ENCODE assay signal across 8 cellular contexts in the genomic region with DNA sequence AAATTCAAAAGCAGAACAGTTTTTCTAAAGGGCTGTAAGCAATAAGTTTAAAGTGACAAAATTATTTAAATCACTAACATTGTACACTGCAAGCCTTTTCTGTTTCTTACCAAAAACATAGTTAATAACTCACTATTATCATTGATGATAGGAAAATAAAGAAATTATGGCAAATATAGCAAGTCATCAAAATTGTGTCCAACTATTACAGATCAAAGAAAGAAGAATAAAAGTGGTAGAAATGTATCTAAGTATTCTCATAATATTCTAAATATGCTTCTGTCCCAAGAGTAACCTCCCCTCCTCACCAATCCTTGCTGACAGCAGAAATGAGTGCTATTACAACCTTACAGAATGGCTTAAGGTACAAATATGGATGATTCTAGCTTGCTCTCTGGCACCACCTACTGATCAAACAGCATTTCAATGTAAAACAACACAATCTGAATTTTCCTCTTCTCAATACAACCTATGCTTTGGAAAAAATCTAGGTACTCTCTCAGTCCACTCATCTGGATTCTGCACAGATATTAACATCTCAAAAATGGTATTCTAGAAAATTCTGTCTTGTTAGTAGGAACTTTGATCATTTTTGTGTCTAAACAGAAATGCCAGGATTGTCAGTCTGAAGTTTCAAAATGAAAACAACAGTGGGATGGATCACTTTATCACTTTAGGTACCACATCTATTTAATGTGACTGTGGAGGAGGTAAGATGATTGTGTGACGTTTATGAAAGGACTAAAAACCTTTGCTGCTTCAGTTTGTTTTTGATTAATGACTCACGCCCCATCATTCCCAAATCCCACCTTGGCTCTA. TPM values are rescaled to one million over a fixed set of nuclear protein-coding genes. Genes with fewer than 3 reads are reported as not detected.
A peak's percentile ranks its signal among the peaks of the same experiment; 100 is the strongest.
DNase-seq lines count a peak whose midpoint lies in the region; ATAC-seq and TF ChIP-seq lines count a peak whose summit lies in the region.

No MANE protein-coding gene starts in this region.

- H3K4me1 Mint-ChIP-seq in stimulated activated memory B cell treated with anti-CD40 and anti-IgM and Interleukin-4, amounts not matched to agents 10 μg/mL and 1 μg/mL and 100 μg/mL, for 72 hours: no peaks in the 10 kb centered on the region

- no peaks in the 10 kb centered on the region for H3K27me3 ChIP-seq in heart left ventricle
- H3K27me3 ChIP-seq in NT2/D1 (ENCODE audit: insufficient read depth, insufficient read length): no peaks in the 10 kb centered on the region
- H3K27me3 ChIP-seq in lower lobe of right lung (ENCODE audit: low read depth): no peaks in the 10 kb centered on the region

- no peak for ATAC-seq in heart left ventricle
- no peak for ATAC-seq in left ventricle myocardium superior
- ATAC-seq in HG03432 (IDR thresholded peaks at IDR 0.05; ENCODE audit: unreplicated experiment): peak; percentile 61
- peak in 1 of 2 donors; percentile 54 for ATAC-seq in lower lobe of right lung
- ATAC-seq in stimulated activated memory B cell treated with anti-CD40 and anti-IgM and Interleukin-4, amounts not matched to agents 10 μg/mL and 1 μg/mL and 100 μg/mL, for 72 hours: no peak
- no peak for ATAC-seq in GM19035 (IDR thresholded peaks at IDR 0.05; ENCODE audit: unreplicated experiment)

- H3K4me1 ChIP-seq in heart left ventricle (no peaks in the 10 kb centered on the region), NT2/D1 (ENCODE audit: insufficient read depth, insufficient read length) (no peaks in the 10 kb centered on the region), lower lobe of right lung (no peaks in the 10 kb centered on the region)

- H3K36me3 ChIP-seq in heart left ventricle: peaks cover 0 to 54% (median 34%) of the 10 kb centered on the region in 9 donors
- H3K36me3 ChIP-seq in NT2/D1 (ENCODE audit: insufficient read depth, insufficient read length, low read length): peaks cover 20% of the 10 kb centered on the region
- H3K36me3 ChIP-seq in lower lobe of right lung: peaks cover 31% of the 10 kb centered on the region

- TF ChIP-seq POLR2A in heart left ventricle (IDR thresholded peaks at IDR 0.05): no peak

- H3K4me3 ChIP-seq in heart left ventricle (no peak overlapping the region), NT2/D1 (ENCODE audit: insufficient read length, low read depth) (no peak overlapping the region), lower lobe of right lung (no peak overlapping the region)

- no peak overlapping the region for H3K9ac ChIP-seq in NT2/D1 (ENCODE audit: insufficient read length, low read depth)

- 62 to 71% (median 65%) methylated on average over 2 of the region's 2 CpGs for WGBS in heart left ventricle, 4 donors

- no peaks in the 10 kb centered on the region for H3K9me3 Mint-ChIP-seq in stimulated activated memory B cell treated with anti-CD40 and anti-IgM and Interleukin-4, amounts not matched to agents 10 μg/mL and 1 μg/mL and 100 μg/mL, for 72 hours

- no peaks in the 10 kb centered on the region for H3K27me3 Mint-ChIP-seq in stimulated activated memory B cell treated with anti-CD40 and anti-IgM and Interleukin-4, amounts not matched to agents 10 μg/mL and 1 μg/mL and 100 μg/mL, for 72 hours

- H3K9me3 ChIP-seq in heart left ventricle (no peaks in the 10 kb centered on the region), NT2/D1 (ENCODE audit: insufficient read depth, low read length) (no peaks in the 10 kb centered on the region), lower lobe of right lung (no peaks in the 10 kb centered on the region)

- no peak overlapping the region for H3K4me3 Mint-ChIP-seq in stimulated activated memory B cell treated with anti-CD40 and anti-IgM and Interleukin-4, amounts not matched to agents 10 μg/mL and 1 μg/mL and 100 μg/mL, for 72 hours

- no peak for DNase-seq in heart left ventricle
- DNase-seq in left ventricle myocardium superior: no peak
- peak; percentile 36 for DNase-seq in NT2/D1 (ENCODE audit: low read depth, low spot score)
- peak; percentile 73 for DNase-seq in cerebellar cortex (ENCODE audit: low spot score)
- no peak for DNase-seq in lower lobe of right lung

- H3K27ac ChIP-seq in heart left ventricle (no peak overlapping the region), lower lobe of right lung (no peak overlapping the region)

- peaks cover 39% of the 10 kb centered on the region for H3K36me3 Mint-ChIP-seq in stimulated activated memory B cell treated with anti-CD40 and anti-IgM and Interleukin-4, amounts not matched to agents 10 μg/mL and 1 μg/mL and 100 μg/mL, for 72 hours

- no peak overlapping the region for H3K27ac Mint-ChIP-seq in stimulated activated memory B cell treated with anti-CD40 and anti-IgM and Interleukin-4, amounts not matched to agents 10 μg/mL and 1 μg/mL and 100 μg/mL, for 72 hours

- intact Hi-C loops in heart left ventricle (cut with DNase I) (loop anchor here in 1 of 10 donors (5.0 kb wide), 1 partner anchor 513 kb away; no protein-coding TSS in a partner anchor), left ventricle myocardium superior (cut with micrococcal nuclease) (no loop called here), lower lobe of right lung (cut with DNase I) (no loop called here)

- peak; percentile 60 to 87 (median 75) for TF ChIP-seq CTCF in heart left ventricle (IDR thresholded peaks at IDR 0.05)
- peak; percentile 71 for TF ChIP-seq CTCF in lower lobe of right lung (IDR thresholded peaks at IDR 0.05)

RNA-seq across cellular contexts. Expression of gene ZFP64, which starts 40.9 kb away (rescaled TPM):
- total RNA-seq in heart left ventricle (10 to 100 TPM in 3 of 9 donors, 1 to 10 TPM in 6; 6.1 to 12.5 (median 9.3) TPM), left ventricle myocardium superior (9.3 TPM), lower lobe of right lung (12.8 TPM)
- 1 to 10 TPM; 2.0 to 5.9 TPM for polyA plus RNA-seq in heart left ventricle

Comparison
In these comparisons a context has a peak if more than half of its experiments do, and no peak if none do; other contexts are left out.
1. DNase-seq: peak in NT2/D1 (single experiment) and cerebellar cortex (single experiment); none in heart left ventricle (0 of 5), left ventricle myocardium superior (single experiment) and lower lobe of right lung (single experiment).